19 cellular contexts compared by ENCODE assay signal in genomic region chr6:156881687-156882629, GRCh38.
DNase-seq lines count a peak whose midpoint lies in the region; ATAC-seq and TF ChIP-seq lines count a peak whose summit lies in the region.
"Had no signal": no experiment of that assay in that cellular context is flagged by ENCODE, and none has a peak within 500 bp of the region (broad histone marks: within the 10 kb centered on the region; RNA-seq: fewer than 3 reads in every experiment).

No MANE protein-coding gene starts in this region.

- intact Hi-C loops in left ventricle myocardium superior (cut with micrococcal nuclease) (no loop called here), cardiac septum (cut with DNase I) (no loop called here), IMR-90 (cut with micrococcal nuclease) (no loop called here)

- ATAC-seq in left ventricle myocardium superior: peak; percentile 35
- no peak for ATAC-seq in IMR-90 (ENCODE audit: low read depth)
- ATAC-seq in central memory CD8-positive, alpha-beta T cell (replicated peaks; ENCODE audit: extremely low read depth, poor library complexity, severe bottlenecking): no peak
- no peak for ATAC-seq in upper lobe of left lung (ENCODE audit: low FRiP score in 2 of 2)
- ATAC-seq in GM18502 (IDR thresholded peaks at IDR 0.05; ENCODE audit: poor library complexity, unreplicated experiment): no peak
- ATAC-seq: SK-N-SH treated with all-trans-retinoic acid at 6 μM for 48 hours had no signal

- no peak overlapping the region for H3K23ac ChIP-seq in IMR-90 (ENCODE audit: low read depth, low read length)

- no peak overlapping the region for H4K91ac ChIP-seq in IMR-90 (ENCODE audit: insufficient read depth, low read depth, low read length)

- no peak overlapping the region for H3K9ac ChIP-seq in IMR-90 (ENCODE audit: low read depth, low read length)

- peak; percentile 34 for DNase-seq in left ventricle myocardium superior
- no peak for DNase-seq in cardiac septum (ENCODE audit: low spot score)
- peak; percentile 26 for DNase-seq in IMR-90
- DNase-seq in central memory CD8-positive, alpha-beta T cell (ENCODE audit: low spot score in 2 of 2): no peak
- DNase-seq in upper lobe of left lung: no peak
- no peak for DNase-seq in substantia nigra (lab: John Stamatoyannopoulos, UW)
- no peak for DNase-seq in activated CD4-positive, alpha-beta memory T cell treated with anti-CD3 and anti-CD28 coated beads, Interleukin-2, amount 10 ng/mL, durations not matched to agents 7 days and 5 days
- DNase-seq: activated CD4-positive, CD25-positive, alpha-beta regulatory T cell; activated naive CD4-positive, alpha-beta T cell treated with anti-CD3 and anti-CD28 coated beads, Interleukin-2, amount 10 ng/mL, durations not matched to agents 7 days and 5 days; lower lobe of right lung; NCI-H187; NCI-H510A; PC-9; retina had no signal

- dilution Hi-C loops in IMR-90 (cut with HindIII; ENCODE audit: low sequenced_read_pairs, unreplicated experiment): no loop called here

- H2BK5ac ChIP-seq in IMR-90 (ENCODE audit: low read depth, low read length, poor library complexity, severe bottlenecking): no peak overlapping the region

- H3K56ac ChIP-seq in IMR-90 (ENCODE audit: extremely low read depth, insufficient read depth, low read length): no peak overlapping the region

- H3K36me3 Mint-ChIP-seq in central memory CD8-positive, alpha-beta T cell (ENCODE audit: insufficient read depth): peaks cover 6% of the 10 kb centered on the region
- peaks cover 6% of the 10 kb centered on the region for H3K36me3 Mint-ChIP-seq in activated CD4-positive, alpha-beta memory T cell treated with anti-CD3 and anti-CD28 coated beads, Interleukin-2, amount 10 ng/mL, durations not matched to agents 7 days and 5 days (ENCODE audit: low read depth)

- no peak overlapping the region for H3K4me3 ChIP-seq in IMR-90 (ENCODE audit: insufficient read depth, low read depth, low read length)
- H3K4me3 ChIP-seq in upper lobe of left lung: no peak overlapping the region
- H3K4me3 ChIP-seq: lower lobe of right lung, PC-9, thyroid gland had no signal

- peak overlapping the region; percentile 64 for H3K27ac Mint-ChIP-seq in central memory CD8-positive, alpha-beta T cell (ENCODE audit: low read depth)
- no peak overlapping the region for H3K27ac Mint-ChIP-seq in activated CD4-positive, alpha-beta memory T cell treated with anti-CD3 and anti-CD28 coated beads, Interleukin-2, amount 10 ng/mL, durations not matched to agents 7 days and 5 days
- H3K27ac Mint-ChIP-seq: activated naive CD4-positive, alpha-beta T cell treated with anti-CD3 and anti-CD28 coated beads, Interleukin-2, amount 10 ng/mL, durations not matched to agents 7 days and 5 days had no signal

- CTCF ChIA-PET in IMR-90 (lab: Yijun Ruan, JAX): interaction anchor here (0.6 kb wide), 1 partner anchor 61 kb away, joined by 3 read pairs; no protein-coding TSS in a partner anchor
- CTCF ChIA-PET in activated CD4-positive, alpha-beta memory T cell treated with anti-CD3 and anti-CD28 coated beads, Interleukin-2, amount 10 ng/mL, durations not matched to agents 7 days and 5 days (lab: Charles Lee): no interaction called here

- H3K79me1 ChIP-seq in IMR-90 (ENCODE audit: low read depth in 1 of 2, low read length in 2 of 2): peaks cover 52 to 74% of the 10 kb centered on the region in 2 experiments

- peaks cover 76% of the 10 kb centered on the region for H3K4me1 Mint-ChIP-seq in central memory CD8-positive, alpha-beta T cell
- H3K4me1 Mint-ChIP-seq in activated CD4-positive, alpha-beta memory T cell treated with anti-CD3 and anti-CD28 coated beads, Interleukin-2, amount 10 ng/mL, durations not matched to agents 7 days and 5 days: peaks cover 11% of the 10 kb centered on the region

- no peaks in the 10 kb centered on the region for H3K27me3 Mint-ChIP-seq in central memory CD8-positive, alpha-beta T cell
- H3K27me3 Mint-ChIP-seq in activated CD4-positive, alpha-beta memory T cell treated with anti-CD3 and anti-CD28 coated beads, Interleukin-2, amount 10 ng/mL, durations not matched to agents 7 days and 5 days: no peaks in the 10 kb centered on the region
- H3K27me3 Mint-ChIP-seq: activated naive CD4-positive, alpha-beta T cell treated with anti-CD3 and anti-CD28 coated beads, Interleukin-2, amount 10 ng/mL, durations not matched to agents 7 days and 5 days had no signal

- H3K4me1 ChIP-seq in IMR-90 (ENCODE audit: control insufficient read depth, insufficient read depth, low read length): peaks cover 21% of the 10 kb centered on the region
- peaks cover 39 to 70% (median 47%) of the 10 kb centered on the region in 4 donors for H3K4me1 ChIP-seq in upper lobe of left lung

- BruUV-seq in IMR-90 (replicated peaks; lab: Mats Ljungman, UMichigan): no TSS peak

- no peak overlapping the region for H2BK120ac ChIP-seq in IMR-90 (ENCODE audit: low read depth, low read length)

- no peak overlapping the region for H2AK5ac ChIP-seq in IMR-90 (ENCODE audit: low read depth, low read length)

- H3K9me3 ChIP-seq in IMR-90 (ENCODE audit: control insufficient read depth, insufficient read depth, low read length) (no peaks in the 10 kb centered on the region), upper lobe of left lung (no peaks in the 10 kb centered on the region)
- H3K9me3 ChIP-seq: lower lobe of right lung, thyroid gland had no signal

- no peak overlapping the region for H3K4ac ChIP-seq in IMR-90 (ENCODE audit: low read depth, low read length)

- no peak overlapping the region for H4K8ac ChIP-seq in IMR-90 (ENCODE audit: low read depth in 2 of 2, low read length in 2 of 2)

- H4K20me1 ChIP-seq in IMR-90 (ENCODE audit: insufficient read depth, low read length): peaks cover 59% of the 10 kb centered on the region

- no peak overlapping the region for H3K18ac ChIP-seq in IMR-90 (ENCODE audit: low read depth, low read length)

- no peak for TF ChIP-seq POLR2A in IMR-90 (IDR thresholded peaks at IDR 0.05; ENCODE audit: low read depth, low read length)
- TF ChIP-seq POLR2A in upper lobe of left lung (IDR thresholded peaks at IDR 0.05): no peak

- no peak overlapping the region for H3K4me3 Mint-ChIP-seq in central memory CD8-positive, alpha-beta T cell
- H3K4me3 Mint-ChIP-seq in activated CD4-positive, alpha-beta memory T cell treated with anti-CD3 and anti-CD28 coated beads, Interleukin-2, amount 10 ng/mL, durations not matched to agents 7 days and 5 days: no peak overlapping the region
- H3K4me3 Mint-ChIP-seq: activated naive CD4-positive, alpha-beta T cell treated with anti-CD3 and anti-CD28 coated beads, Interleukin-2, amount 10 ng/mL, durations not matched to agents 7 days and 5 days; endodermal cell; neural crest cell had no signal

- H2AK9ac ChIP-seq in IMR-90 (replicated peaks; ENCODE audit: low read depth, low read length, poor library complexity): no peak overlapping the region

- H3K36me3 ChIP-seq in IMR-90 (ENCODE audit: control insufficient read depth, insufficient read depth, low read length) (no peaks in the 10 kb centered on the region), upper lobe of left lung (no peaks in the 10 kb centered on the region)
- H3K36me3 ChIP-seq: lower lobe of right lung, thyroid gland had no signal

- no peak overlapping the region for H4K5ac ChIP-seq in IMR-90 (ENCODE audit: low read depth, low read length)

- in situ Hi-C loops in IMR-90 (cut with MboI; ENCODE audit: low sequenced_read_pairs): no loop called here

- 100% methylated on average over 4 of the region's 10 CpGs; no CpG with 5 or more reads in 1 of the 2 experiments for WGBS in IMR-90 (ENCODE audit: extremely low coverage in 2 of 2, insufficient read length in 1 of 2), 2 experiments
- 75 to 79% methylated on average over 10 of the region's 10 CpGs for WGBS in upper lobe of left lung, 2 donors

- no peak overlapping the region for H2BK15ac ChIP-seq in IMR-90 (ENCODE audit: low read depth, low read length)

- H3K27me3 ChIP-seq in IMR-90 (ENCODE audit: control insufficient read depth, insufficient read depth, low read length) (no peaks in the 10 kb centered on the region), upper lobe of left lung (no peaks in the 10 kb centered on the region)
- H3K27me3 ChIP-seq: thyroid gland had no signal

- no peak overlapping the region for H3K14ac ChIP-seq in IMR-90 (replicated peaks; ENCODE audit: low read depth, low read length)

- TF ChIP-seq EP300 in upper lobe of left lung (IDR thresholded peaks at IDR 0.05): no peak

- TF ChIP-seq RAD21 in IMR-90 (IDR thresholded peaks at IDR 0.05; ENCODE audit: low read length): no peak

- H2BK20ac ChIP-seq in IMR-90 (ENCODE audit: low read depth, low read length): no peak overlapping the region

- no peak overlapping the region for H3K4me2 ChIP-seq in IMR-90 (ENCODE audit: low read depth, low read length)
- H3K4me2 ChIP-seq: PC-9 had no signal

- H3K27ac ChIP-seq in IMR-90 (ENCODE audit: insufficient read depth, low read length): no peak overlapping the region
- H3K27ac ChIP-seq in upper lobe of left lung: peak overlapping the region in 3 of 4 donors; percentile 20 to 28 (median 24)
- no peak overlapping the region for H3K27ac ChIP-seq in substantia nigra (ENCODE audit: low read depth, low read length, poor library complexity, severe bottlenecking)
- H3K27ac ChIP-seq: lower lobe of right lung, PC-9, thyroid gland had no signal

- no peaks in the 10 kb centered on the region for H3K9me3 Mint-ChIP-seq in central memory CD8-positive, alpha-beta T cell
- no peaks in the 10 kb centered on the region for H3K9me3 Mint-ChIP-seq in activated CD4-positive, alpha-beta memory T cell treated with anti-CD3 and anti-CD28 coated beads, Interleukin-2, amount 10 ng/mL, durations not matched to agents 7 days and 5 days
- H3K9me3 Mint-ChIP-seq: activated naive CD4-positive, alpha-beta T cell treated with anti-CD3 and anti-CD28 coated beads, Interleukin-2, amount 10 ng/mL, durations not matched to agents 7 days and 5 days; endodermal cell; neural crest cell had no signal

- H2AFZ ChIP-seq in IMR-90 (replicated peaks; ENCODE audit: low read length, poor library complexity): no peak overlapping the region
- H2AFZ ChIP-seq: PC-9 had no signal

- peaks cover 19% of the 10 kb centered on the region for H3K9me1 ChIP-seq in IMR-90 (ENCODE audit: insufficient read depth, low read length)

- TF ChIP-seq CTCF in IMR-90 (conservative IDR thresholded peaks at IDR 0.05; ENCODE audit: low read depth, low read length) (no peak), upper lobe of left lung (IDR thresholded peaks at IDR 0.05) (no peak)

- POLR2A ChIA-PET in IMR-90 (lab: Charles Lee; ENCODE audit: unreplicated experiment): no interaction called here
- POLR2A ChIA-PET in activated CD4-positive, alpha-beta memory T cell treated with anti-CD3 and anti-CD28 coated beads, Interleukin-2, amount 10 ng/mL, durations not matched to agents 7 days and 5 days (lab: Charles Lee): no interaction called here

TF ChIP-seq in IMR-90, 13 proteins besides CTCF, POLR2A, EP300 and RAD21 (continues in another document):
- TF ChIP-seq USF2 (IDR thresholded peaks at IDR 0.05; ENCODE audit: low read depth, low read length): no peak

Comparison
In these comparisons a context has a peak if more than half of its experiments do, and no peak if none do; other contexts are left out.
1. DNase-seq: peak in left ventricle myocardium superior (single experiment) and IMR-90 (single experiment); none in cardiac septum (single experiment), central memory CD8-positive, alpha-beta T cell (0 of 2), upper lobe of left lung (0 of 2), substantia nigra (0 of 49) and activated CD4-positive, alpha-beta memory T cell treated with anti-CD3 and anti-CD28 coated beads, Interleukin-2, amount 10 ng/mL, durations not matched to agents 7 days and 5 days (single experiment).
2. H3K27ac ChIP-seq: peak in upper lobe of left lung (3 of 4); none in IMR-90 (single experiment) and substantia nigra (single experiment).